ENCODE assay signal across 7 cellular contexts in the genomic region with DNA sequence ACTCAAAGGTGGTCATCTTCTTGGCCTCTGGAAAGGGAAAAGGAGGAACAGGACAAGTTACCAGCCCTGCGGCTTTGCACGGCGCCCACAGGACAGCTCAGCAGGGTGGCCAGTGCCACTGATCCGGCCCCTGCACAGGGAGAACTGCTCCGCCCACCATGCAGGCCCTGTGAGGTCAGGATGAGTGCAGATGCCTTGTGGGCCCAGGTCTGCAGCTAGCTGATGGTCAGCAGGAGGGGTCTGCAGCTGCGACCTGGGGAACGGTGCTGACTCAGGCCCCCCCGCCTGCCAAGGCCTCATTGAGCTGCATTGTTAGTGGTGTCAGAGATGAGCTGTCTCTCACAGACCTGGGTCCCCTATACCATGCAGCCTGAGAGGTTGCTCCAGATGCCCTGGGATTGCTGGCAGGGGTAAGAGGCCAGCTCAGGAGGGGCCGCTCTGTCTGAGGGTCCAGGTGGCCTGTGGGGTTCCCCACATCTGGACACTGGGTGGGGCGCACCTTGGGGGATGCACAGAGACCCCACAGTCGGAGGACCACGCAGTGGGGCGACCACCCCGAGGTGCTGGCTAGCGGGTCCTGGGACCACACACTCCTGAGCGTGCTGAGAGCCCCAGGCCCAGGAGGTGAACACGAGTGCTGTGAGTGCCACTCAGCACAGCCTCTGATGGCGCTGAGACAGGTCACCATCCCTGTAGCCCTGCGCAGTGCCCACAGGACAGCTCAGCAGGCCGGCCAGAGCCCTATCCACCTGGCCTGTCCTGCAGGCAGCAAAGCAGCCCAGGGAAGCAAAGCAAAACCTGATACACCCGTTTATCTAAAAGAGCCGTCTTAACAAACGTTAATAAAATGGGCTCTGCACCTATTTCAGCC. TPM values are rescaled to one million over a fixed set of nuclear protein-coding genes. Genes with fewer than 3 reads are reported as not detected.
DNase-seq lines count a peak whose midpoint lies in the region; ATAC-seq and TF ChIP-seq lines count a peak whose summit lies in the region.
"Not testable (repeated sequence)": the region's sequence is repeated elsewhere in the genome, so short reads cannot be mapped to it uniquely, and the experiment has no call there.

No MANE protein-coding gene starts in this region.

- H3K4ac ChIP-seq in mesenchymal stem cell (ENCODE audit: low read depth in 1 of 2, low read length in 2 of 2): not testable (repeated sequence)

- H3K23ac ChIP-seq in mesenchymal stem cell (ENCODE audit: low read length in 2 of 2): peak overlapping the region in 1 of 2 experiments; percentile 9

- H2BK15ac ChIP-seq in mesenchymal stem cell (ENCODE audit: low read depth, poor library complexity, severe bottlenecking): not testable (repeated sequence)

- H2AK5ac ChIP-seq in mesenchymal stem cell (ENCODE audit: low read length, severe bottlenecking): not testable (repeated sequence)

- peak overlapping the region; percentile 39 for H4K91ac ChIP-seq in mesenchymal stem cell (ENCODE audit: low read length)

- H2BK5ac ChIP-seq in mesenchymal stem cell (ENCODE audit: low read depth, low read length, poor library complexity, severe bottlenecking): not testable (repeated sequence)

- intact Hi-C loops in CD14-positive monocyte (cut with micrococcal nuclease): not testable (repeated sequence)

- not testable (repeated sequence) for H3K9ac ChIP-seq in mesenchymal stem cell (ENCODE audit: low read length)

- H3K18ac ChIP-seq in mesenchymal stem cell (ENCODE audit: low read depth in 1 of 2, low read length in 2 of 2): not testable (repeated sequence)

- H3K4me1 ChIP-seq in gastroesophageal sphincter; mesenchymal stem cell (ENCODE audit: control insufficient read depth, insufficient read depth, low read depth, low read length); osteoblast (ENCODE audit: insufficient read depth, low read length): not testable (repeated sequence)
- peaks cover 0 to 11% of the 10 kb centered on the region in 2 donors for H3K4me1 ChIP-seq in right atrium auricular region

- not testable (repeated sequence) for H3K79me2 ChIP-seq in osteoblast (ENCODE audit: insufficient read depth, low read length)

- not testable (repeated sequence) for H2AFZ ChIP-seq in mesenchymal stem cell (ENCODE audit: low read depth, low read length); osteoblast (ENCODE audit: low read length)

- H3K36me3 ChIP-seq in gastroesophageal sphincter: peaks cover 0 to 14% of the 10 kb centered on the region in 2 donors
- H3K36me3 ChIP-seq in right atrium auricular region; mesenchymal stem cell (ENCODE audit: control insufficient read depth in 1 of 2, insufficient read depth in 2 of 2, low read depth in 1 of 2, low read length in 2 of 2); osteoblast (ENCODE audit: insufficient read depth, low read length): not testable (repeated sequence)

- peak overlapping the region in 1 of 2 experiments; percentile 95 for H3K14ac ChIP-seq in mesenchymal stem cell (ENCODE audit: low read length in 2 of 2)

- H3K36me3 Mint-ChIP-seq in CD14-positive monocyte: not testable (repeated sequence)

- not testable (repeated sequence) for H3K9me3 ChIP-seq in gastroesophageal sphincter; right atrium auricular region; mesenchymal stem cell (ENCODE audit: control insufficient read depth, low read length); osteoblast (ENCODE audit: low read depth, low read length)

- peak; percentile 27 for ATAC-seq in gastroesophageal sphincter
- peak; percentile 49 for ATAC-seq in stimulated activated naive CD8-positive, alpha-beta T cell treated with anti-CD3 and anti-CD28 coated beads, Interleukin-15, amount 100 ng/mL, for 72 hours

- H2BK12ac ChIP-seq in mesenchymal stem cell (ENCODE audit: low read length in 2 of 2): not testable (repeated sequence)

- WGBS in gastroesophageal sphincter (ENCODE audit: low coverage in 1 of 2), 2 donors: 70 to 80% methylated on average over 2 to 3 of the region's 23 CpGs
- WGBS in mesenchymal stem cell: 86% methylated on average over 20 of the region's 23 CpGs

- not testable (repeated sequence) for H3K4me3 Mint-ChIP-seq in CD14-positive monocyte; stimulated activated naive CD8-positive, alpha-beta T cell treated with anti-CD3 and anti-CD28 coated beads, Interleukin-15, amount 100 ng/mL, for 72 hours

- not testable (repeated sequence) for TF ChIP-seq POLR2A in gastroesophageal sphincter (IDR thresholded peaks at IDR 0.05)

- not testable (repeated sequence) for H3K27me3 ChIP-seq in gastroesophageal sphincter; right atrium auricular region; mesenchymal stem cell (ENCODE audit: control insufficient read depth in 1 of 2, insufficient read depth in 1 of 2, low read length in 2 of 2); osteoblast (ENCODE audit: insufficient read depth, low read length)

- H4K20me1 ChIP-seq in osteoblast (ENCODE audit: insufficient read depth, low read length): not testable (repeated sequence)

- not testable (repeated sequence) for H3K79me1 ChIP-seq in mesenchymal stem cell (replicated peaks; ENCODE audit: low read length, poor library complexity, severe bottlenecking)

- H4K8ac ChIP-seq in mesenchymal stem cell (ENCODE audit: low read length): peak overlapping the region; percentile 54

- not testable (repeated sequence) for H3K4me1 Mint-ChIP-seq in CD14-positive monocyte; stimulated activated naive CD8-positive, alpha-beta T cell treated with anti-CD3 and anti-CD28 coated beads, Interleukin-15, amount 100 ng/mL, for 72 hours

- DNase-seq in CD14-positive monocyte (ENCODE audit: low spot score) (peak; percentile 46), right atrium auricular region (ENCODE audit: low spot score) (peak; percentile 55), osteoblast (ENCODE audit: insufficient read length, low spot score, missing footprints) (peak; percentile 4)
- DNase-seq in activated CD4-positive, alpha-beta T cell treated with anti-CD3 and anti-CD28 coated beads for 1 hour: peak; percentile 9
- not testable (repeated sequence) for DNase-seq in mesenchymal stem cell; stimulated activated naive CD8-positive, alpha-beta T cell treated with anti-CD3 and anti-CD28 coated beads, Interleukin-15, amount 100 ng/mL, for 72 hours

- H3K27ac ChIP-seq in gastroesophageal sphincter; mesenchymal stem cell (ENCODE audit: low read length, poor library complexity, severe bottlenecking); osteoblast (ENCODE audit: low read depth, low read length): not testable (repeated sequence)
- peak overlapping the region in 1 of 2 donors; percentile 24 for H3K27ac ChIP-seq in right atrium auricular region

- TF ChIP-seq EP300 in gastroesophageal sphincter (IDR thresholded peaks at IDR 0.05): not testable (repeated sequence)

- H3K27ac Mint-ChIP-seq in CD14-positive monocyte: not testable (repeated sequence)
- peak overlapping the region in 1 of 2 donors; percentile 74 for H3K27ac Mint-ChIP-seq in stimulated activated naive CD8-positive, alpha-beta T cell treated with anti-CD3 and anti-CD28 coated beads, Interleukin-15, amount 100 ng/mL, for 72 hours

- not testable (repeated sequence) for H3K27me3 Mint-ChIP-seq in CD14-positive monocyte (ENCODE audit: low read depth in 3 of 3); stimulated activated naive CD8-positive, alpha-beta T cell treated with anti-CD3 and anti-CD28 coated beads, Interleukin-15, amount 100 ng/mL, for 72 hours

- H3K4me2 ChIP-seq in mesenchymal stem cell (ENCODE audit: low read length, poor library complexity, severe bottlenecking); osteoblast (ENCODE audit: insufficient read depth, low read length): not testable (repeated sequence)

- not testable (repeated sequence) for TF ChIP-seq CTCF in CD14-positive monocyte (IDR thresholded peaks at IDR 0.05); gastroesophageal sphincter (IDR thresholded peaks at IDR 0.05); right atrium auricular region (IDR thresholded peaks at IDR 0.05); osteoblast (IDR thresholded peaks at IDR 0.05; ENCODE audit: extremely low read depth, low read depth, low read length)

- H3K9me3 Mint-ChIP-seq in CD14-positive monocyte; stimulated activated naive CD8-positive, alpha-beta T cell treated with anti-CD3 and anti-CD28 coated beads, Interleukin-15, amount 100 ng/mL, for 72 hours: not testable (repeated sequence)

- H2BK120ac ChIP-seq in mesenchymal stem cell (ENCODE audit: low read depth, low read length): not testable (repeated sequence)

- not testable (repeated sequence) for H3K4me3 ChIP-seq in gastroesophageal sphincter; right atrium auricular region; mesenchymal stem cell (ENCODE audit: insufficient read depth in 1 of 2, low read depth in 1 of 2, low read length in 2 of 2); osteoblast (ENCODE audit: insufficient read depth, low read length)

RNA-seq across cellular contexts. Expression of a gene that starts 39.0 kb away (rescaled TPM):
- not detected for polyA plus RNA-seq in CD14-positive monocyte
- total RNA-seq in gastroesophageal sphincter (10 to 100 TPM in 1 of 4 donors, 1 to 10 TPM in 3; 3.1 to 14.3 (median 6.9) TPM), right atrium auricular region (1 to 10 TPM; 4.0 to 7.5 TPM), osteoblast (not detected in 2 replicates)
- 0.33 TPM for polyA plus RNA-seq in mesenchymal stem cell (2013, experiment 1 of 2)
- polyA plus RNA-seq in mesenchymal stem cell (2013, experiment 2 of 2): 0.10 TPM

RNA-seq across cellular contexts. Expression of a gene that starts 52.4 kb away (rescaled TPM):
- under 1 TPM; 0.02 to 0.06 TPM for polyA plus RNA-seq in CD14-positive monocyte
- total RNA-seq in gastroesophageal sphincter (10 to 100 TPM; 13.3 to 42.8 (median 32.0) TPM), right atrium auricular region (10 to 100 TPM; 12.2 to 15.7 TPM), osteoblast (not detected in 2 replicates)
- 1.9 TPM for polyA plus RNA-seq in mesenchymal stem cell (2013, experiment 1 of 2)
- polyA plus RNA-seq in mesenchymal stem cell (2013, experiment 2 of 2): 1.9 TPM

Comparison
In these comparisons a context has a peak if more than half of its experiments do, and no peak if none do; other contexts are left out.
1. RNA of a gene that starts 52.4 kb away (total RNA-seq): 13.3 to 42.8 TPM in gastroesophageal sphincter and 12.2 to 15.7 TPM in right atrium auricular region; not detected in osteoblast; every median in the first group is over 10 times any median in the second.